Comparison of ENCODE assay signal across 31 cellular contexts in the genomic region with DNA sequence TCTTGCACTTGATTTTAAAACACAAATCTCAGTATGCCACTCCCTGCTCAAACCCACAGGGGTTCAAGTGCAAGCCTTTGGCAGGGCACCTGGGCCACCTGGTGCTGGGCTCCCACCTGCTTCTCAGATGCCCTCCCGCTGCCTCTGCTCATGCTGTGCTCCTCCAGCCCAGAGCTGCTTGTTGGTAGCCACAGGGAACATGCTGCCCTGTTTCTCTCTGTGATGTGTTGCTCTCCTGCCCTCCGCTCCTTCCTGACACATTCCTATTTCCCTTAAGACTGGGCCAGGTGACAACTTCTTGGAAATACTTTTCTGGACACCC. TPM values are rescaled to one million over a fixed set of nuclear protein-coding genes. Genes with fewer than 3 reads are reported as not detected.
"Had no signal": no experiment of that assay in that cellular context is flagged by ENCODE, and none has a peak within 500 bp of the region (broad histone marks: within the 10 kb centered on the region; RNA-seq: fewer than 3 reads in every experiment).

No MANE protein-coding gene starts in this region.

- H3K9me3 ChIP-seq: gastrocnemius medialis, mucosa of descending colon, vagina had no signal

- H3K27ac ChIP-seq: ascending aorta, cardiac muscle cell, coronary artery, dorsolateral prefrontal cortex, gastrocnemius medialis, skin epidermis, vagina, WERI-Rb-1 had no signal

- H3K27me3 ChIP-seq: ascending aorta, dorsolateral prefrontal cortex, gastrocnemius medialis, vagina had no signal

- ATAC-seq: activated CD4-positive, CD25-positive, alpha-beta regulatory T cell treated with anti-CD3 and anti-CD28 coated beads, Interleukin-2, amount 50 U/mL, for 24 hours; stimulated activated effector memory CD8-positive, alpha-beta T cell treated with anti-CD3 and anti-CD28 coated beads, Interleukin-12 subunit alpha, Interleukin-12 subunit beta, amount 100 ng/mL, for 72 hours; T-helper 17 cell had no signal

- H3K4me1 ChIP-seq: ascending aorta had no signal

- DNase-seq: activated CD4-positive, alpha-beta memory T cell treated with anti-CD3 and anti-CD28 coated beads for 36 hours; activated CD8-positive, alpha-beta memory T cell treated with anti-CD3 and anti-CD28 coated beads, Interleukin-2, amount 50 U/mL, for 4 hours; activated gamma-delta T cell; activated naive CD4-positive, alpha-beta T cell treated with anti-CD3 and anti-CD28 coated beads, Interleukin-2, amount 10 ng/mL, durations not matched to agents 7 days and 5 days; activated naive CD8-positive, alpha-beta T cell treated with anti-CD3 and anti-CD28 coated beads, Interleukin-2, amount 10 ng/mL, durations not matched to agents 7 days and 5 days; activated T-cell treated with anti-CD3 and anti-CD28 coated beads, Interleukin-2, amount 50 U/mL, for 1 hour; effector memory CD4-positive, alpha-beta T cell; gastrocnemius medialis; glutamatergic neuron; hippocampal formation; immature natural killer cell; stimulated activated CD4-positive, alpha-beta T cell treated with anti-CD3 and anti-CD28 coated beads, Interleukin-4, amount 100 ng/mL, for 24 hours; substantia nigra; T-helper 17 cell; T1000 had no signal

- H3K36me3 ChIP-seq: ascending aorta, cardiac muscle cell, gastrocnemius medialis, vagina, WERI-Rb-1 had no signal

- H3K4me3 ChIP-seq: ascending aorta, cardiac muscle cell, coronary artery, dorsolateral prefrontal cortex, gastrocnemius medialis, mucosa of descending colon, skin epidermis, vagina had no signal

RNA-seq across cellular contexts. Expression of a gene that starts 27.1 kb away (rescaled TPM):
- total RNA-seq: activated CD4-positive, alpha-beta memory T cell treated with anti-CD3 and anti-CD28 coated beads for 36 hours; activated CD8-positive, alpha-beta memory T cell treated with anti-CD3 and anti-CD28 coated beads for 36 hours; activated naive CD8-positive, alpha-beta T cell treated with anti-CD3 and anti-CD28 coated beads, Interleukin-2, amount 10 ng/mL, durations not matched to agents 7 days and 5 days; left lobe of liver; lung microvascular endothelial cell; mesenteric fat pad; natural killer cell treated with Interleukin-12 subunit alpha and Interleukin-12 subunit beta and Interleukin-15 and Interleukin-18, amount 100 ng/mL, for 72 hours; osteocyte; T-helper 17 cell had no signal
- polyA plus RNA-seq: immature natural killer cell had no signal
